9 cellular contexts compared by ENCODE assay signal in genomic region chr19:45670670-45671453, GRCh38. TPM values are rescaled to one million over a fixed set of nuclear protein-coding genes. Genes with fewer than 3 reads are reported as not detected.
DNase-seq lines count a peak whose midpoint lies in the region; ATAC-seq and TF ChIP-seq lines count a peak whose summit lies in the region.
"Had no signal": no experiment of that assay in that cellular context is flagged by ENCODE, and none has a peak within 500 bp of the region (broad histone marks: within the 10 kb centered on the region; RNA-seq: fewer than 3 reads in every experiment).

No MANE protein-coding gene starts in this region.

- intact Hi-C loops in HCT116 (cut with micrococcal nuclease) = no loop called here

- POLR2A ChIA-PET in HCT116 (lab: Charles Lee) = interaction anchor here (0.8 to 1.9 kb wide), 12 partner anchors 10 to 203 kb away, joined by 3 to 24 read pairs (median 5); partner anchors contain the start of genes EML2, FOSB, QPCTL and SNRPD2
- POLR2A ChIA-PET in naive thymus-derived CD8-positive, alpha-beta T cell (lab: Charles Lee) = interaction anchor here (0.5 to 1.6 kb wide), 3 partner anchors 10 to 204 kb away, joined by 3 to 6 read pairs (median 3); partner anchors contain the start of gene QPCTL

- peak overlapping the region; percentile 95 for H3K4me2 ChIP-seq in HCT116 (ENCODE audit: low read length)

- no peaks in the 10 kb centered on the region for H3K9me2 ChIP-seq in HCT116 (ENCODE audit: insufficient read depth)

- BruUV-seq in HCT116 (replicated peaks; lab: Mats Ljungman, UMichigan) = no TSS peak

- peak overlapping the region; percentile 71 for H3K27ac ChIP-seq in HCT116 (ENCODE audit: low read depth, low read length)
- H3K27ac ChIP-seq: thoracic aorta had no signal

- H3K9ac ChIP-seq in HCT116 (ENCODE audit: low read length) = peak overlapping the region; percentile 91

- peak; percentile 81 for ATAC-seq in HCT116
- ATAC-seq in activated T-cell treated with anti-CD3 and anti-CD28 coated beads, Interleukin-2, amount 50 U/mL, for 4 hours = peak in 1 of 2 donors; percentile 8
- ATAC-seq in naive thymus-derived CD8-positive, alpha-beta T cell = peak; percentile 10 to 34

- TF ChIP-seq CTCF in GM06990 (IDR thresholded peaks at IDR 0.05; ENCODE audit: insufficient read depth, low read length, poor library complexity, severe bottlenecking) (no peak), HCT116 (IDR thresholded peaks at IDR 0.05 in 2 of 3, conservative IDR thresholded peaks at IDR 0.05 in 1 of 3; ENCODE audit: borderline replicate concordance in 1 of 3, insufficient read depth in 1 of 3, low read depth in 2 of 3, low read length in 2 of 3) (no peak), fibroblast of the aortic adventitia (IDR thresholded peaks at IDR 0.05; ENCODE audit: insufficient read depth, low read length) (no peak)

- no peaks in the 10 kb centered on the region for H3K9me3 ChIP-seq in HCT116 (ENCODE audit: control insufficient read depth in 1 of 2, insufficient read depth in 1 of 2, low read depth in 1 of 2, low read length in 2 of 2)
- H3K9me3 ChIP-seq: thoracic aorta had no signal

- no peak for TF ChIP-seq RAD21 in HCT116 (IDR thresholded peaks at IDR 0.05; ENCODE audit: low read depth)

- RAD21 ChIA-PET in HCT116 (lab: Charles Lee; ENCODE audit: low non-redundant PET in 1 of 2, low total read pairs in 2 of 2, uncharacterized antibody in 2 of 2, unreplicated experiment in 2 of 2) = interaction anchor here in 1 of 2 experiments (0.5 to 1.3 kb wide), 5 partner anchors 25 to 347 kb away, joined by 3 to 5 read pairs (median 3); no protein-coding TSS in a partner anchor

- H3K27me3 ChIP-seq in GM06990 (replicated peaks; ENCODE audit: control insufficient read depth, insufficient read depth, low read length) = no peaks in the 10 kb centered on the region
- H3K27me3 ChIP-seq in HCT116 (ENCODE audit: insufficient read depth, low read length) = no peaks in the 10 kb centered on the region

- H3K4me1 ChIP-seq in HCT116 (ENCODE audit: control insufficient read depth in 1 of 2, insufficient read depth in 2 of 2, low read length in 2 of 2) = peaks cover 11 to 40% of the 10 kb centered on the region in 2 experiments

- H3K36me3 Mint-ChIP-seq in activated T-cell treated with anti-CD3 and anti-CD28 coated beads, Interleukin-2, amount 50 U/mL, for 4 hours (ENCODE audit: insufficient read depth) = no peaks in the 10 kb centered on the region
- H3K36me3 Mint-ChIP-seq in naive thymus-derived CD8-positive, alpha-beta T cell = peaks cover 0 to 2% (median 0%) of the 10 kb centered on the region in 3 donors

- TF ChIP-seq POLR2A in HCT116 (IDR thresholded peaks at IDR 0.05; ENCODE audit: borderline replicate concordance, extremely low read depth, insufficient read depth, insufficient read length) = peak; percentile 42

- H3K9me3 Mint-ChIP-seq in activated T-cell treated with anti-CD3 and anti-CD28 coated beads, Interleukin-2, amount 50 U/mL, for 4 hours = no peaks in the 10 kb centered on the region
- no peaks in the 10 kb centered on the region for H3K9me3 Mint-ChIP-seq in naive thymus-derived CD8-positive, alpha-beta T cell

- no peak overlapping the region for H2AFZ ChIP-seq in HCT116 (ENCODE audit: low read depth, low read length, poor library complexity, severe bottlenecking)

- H3K27me3 Mint-ChIP-seq in activated T-cell treated with anti-CD3 and anti-CD28 coated beads, Interleukin-2, amount 50 U/mL, for 4 hours (ENCODE audit: low read depth) = peaks cover 18% of the 10 kb centered on the region
- H3K27me3 Mint-ChIP-seq in naive thymus-derived CD8-positive, alpha-beta T cell = peaks cover 0 to 7% (median 3%) of the 10 kb centered on the region in 5 donors

- peak overlapping the region in 4 of 10 donors; percentile 44 to 84 (median 64) for H3K27ac Mint-ChIP-seq in naive thymus-derived CD8-positive, alpha-beta T cell

- CTCF ChIA-PET in HCT116 (lab: Charles Lee) = interaction anchor here (0.6 to 2.7 kb wide), 13 partner anchors 9 to 243 kb away, joined by 3 to 16 read pairs (median 3); partner anchors contain the start of genes FOXA3, QPCTL and SNRPD2

- no peaks in the 10 kb centered on the region for H3K79me2 ChIP-seq in HCT116 (ENCODE audit: insufficient read depth, low read length)

- DNase-seq in GM06990 (ENCODE audit: extremely low read depth, insufficient read length) (peak; percentile 90), HCT116 (ENCODE audit: low read depth, low spot score) (peak; percentile 93), NCI-H460 (ENCODE audit: extremely low read depth, low read depth) (peak; percentile 33), fibroblast of the aortic adventitia (ENCODE audit: low read depth) (peak; percentile 53), ureter (ENCODE audit: low spot score) (peak; percentile 81), middle frontal gyrus (ENCODE audit: extremely low spot score, low spot score) (no peak)
- no peak for DNase-seq in activated T-cell treated with anti-CD3 and anti-CD28 coated beads, Interleukin-2, amount 50 U/mL, for 4 hours
- DNase-seq in naive thymus-derived CD8-positive, alpha-beta T cell = peak; percentile 28 to 74 (median 42)

- H3K4me3 ChIP-seq in GM06990 (replicated peaks; ENCODE audit: low read depth, low read length) (peak overlapping the region; percentile 45), HCT116 (replicated peaks in 1 of 2; ENCODE audit: low read depth in 1 of 2, low read length in 2 of 2) (peak overlapping the region; percentile 76 to 85), fibroblast of the aortic adventitia (ENCODE audit: low read depth, low read length) (no peak overlapping the region)
- H3K4me3 ChIP-seq: thoracic aorta had no signal

- H4K20me1 ChIP-seq in HCT116 (ENCODE audit: insufficient read depth) = no peaks in the 10 kb centered on the region

- H3K36me3 ChIP-seq in GM06990 (ENCODE audit: control insufficient read depth, insufficient read depth, low read length) (peaks cover 5% of the 10 kb centered on the region), HCT116 (ENCODE audit: control insufficient read depth in 1 of 2, insufficient read depth in 2 of 2, low read length in 2 of 2) (no peaks in the 10 kb centered on the region)
- H3K36me3 ChIP-seq: thoracic aorta had no signal

- H3K4me1 Mint-ChIP-seq in activated T-cell treated with anti-CD3 and anti-CD28 coated beads, Interleukin-2, amount 50 U/mL, for 4 hours (ENCODE audit: low read depth) = peaks cover 32% of the 10 kb centered on the region
- H3K4me1 Mint-ChIP-seq in naive thymus-derived CD8-positive, alpha-beta T cell = peaks cover 19 to 40% (median 35%) of the 10 kb centered on the region in 4 donors

- peak overlapping the region; percentile 29 for H3K4me3 Mint-ChIP-seq in activated T-cell treated with anti-CD3 and anti-CD28 coated beads, Interleukin-2, amount 50 U/mL, for 4 hours
- peak overlapping the region; percentile 24 to 95 (median 64) for H3K4me3 Mint-ChIP-seq in naive thymus-derived CD8-positive, alpha-beta T cell

RNA-seq across cellular contexts. Expression of gene GIPR, which starts 2.8 kb away (rescaled TPM):
- total RNA-seq in HCT116 (2021; ENCODE audit: unreplicated experiment) (14.1 TPM), fibroblast of the aortic adventitia (ENCODE audit: low replicate concordance) (0.57 TPM in 1 of 2 replicates, not detected in the other), ureter (2.8 TPM)
- polyA plus RNA-seq in HCT116 (2012) = 9.9 and 10.3 TPM in 2 replicates
- 0.69 and 1.1 TPM in 2 replicates for total RNA-seq in NCI-H460 (2014; rRNA removed; shearing (Covaris generic))
- 0.67 and 2.7 TPM in 2 replicates for polyA plus RNA-seq in NCI-H460 (2014; cell fraction: nucleus; rRNA removed)
- total RNA-seq in activated T-cell treated with anti-CD3 and anti-CD28 coated beads, Interleukin-2, amount 50 U/mL, for 4 hours = 1 to 10 TPM in 2 of 3 donors, under 1 TPM in 1; 0.66 to 1.4 (median 1.0) TPM
- total RNA-seq in naive thymus-derived CD8-positive, alpha-beta T cell = 10 to 100 TPM in 1 of 2 experiments, 1 to 10 TPM in 1; 9.7 to 10.4 TPM
- polyA plus RNA-seq in naive thymus-derived CD8-positive, alpha-beta T cell = under 1 TPM in 2 of 3 donors, not detected in 1; 0.38 to 0.61 TPM

RNA-seq across cellular contexts. Expression of gene SNRPD2, which starts 20.9 kb away (rescaled TPM):
- 927 TPM for total RNA-seq in HCT116 (2021; ENCODE audit: unreplicated experiment)
- 945 and 1,044 TPM in 2 replicates for polyA plus RNA-seq in HCT116 (2012)
- 213 and 246 TPM in 2 replicates for total RNA-seq in NCI-H460 (2014; rRNA removed; shearing (Covaris generic))
- 250 and 396 TPM in 2 replicates for polyA plus RNA-seq in NCI-H460 (2014; cell fraction: nucleus; rRNA removed)
- total RNA-seq in activated T-cell treated with anti-CD3 and anti-CD28 coated beads, Interleukin-2, amount 50 U/mL, for 4 hours = 100 to 1,000 TPM; 903 to 949 (median 911) TPM
- total RNA-seq in fibroblast of the aortic adventitia (ENCODE audit: low replicate concordance) = 303 and 325 TPM in 2 replicates
- 100 to 1,000 TPM; 395 to 410 TPM for total RNA-seq in naive thymus-derived CD8-positive, alpha-beta T cell
- 1,000 to 10,000 TPM; 1,119 to 1,289 (median 1,220) TPM for polyA plus RNA-seq in naive thymus-derived CD8-positive, alpha-beta T cell
- total RNA-seq in ureter = 359 TPM

RNA-seq across cellular contexts. Expression of gene QPCTL, which starts 21.6 kb away (rescaled TPM):
- total RNA-seq in HCT116 (2021; ENCODE audit: unreplicated experiment) = 19.5 TPM
- 17.9 and 23.5 TPM in 2 replicates for polyA plus RNA-seq in HCT116 (2012)
- 6.3 and 6.6 TPM in 2 replicates for total RNA-seq in NCI-H460 (2014; rRNA removed; shearing (Covaris generic))
- polyA plus RNA-seq in NCI-H460 (2014; cell fraction: nucleus; rRNA removed) = 12.5 and 37.3 TPM in 2 replicates
- total RNA-seq in activated T-cell treated with anti-CD3 and anti-CD28 coated beads, Interleukin-2, amount 50 U/mL, for 4 hours = 10 to 100 TPM; 10.3 to 13.2 (median 12.3) TPM
- 3.3 and 8.0 TPM in 2 replicates for total RNA-seq in fibroblast of the aortic adventitia (ENCODE audit: low replicate concordance)
- total RNA-seq in naive thymus-derived CD8-positive, alpha-beta T cell = 10 to 100 TPM in 1 of 2 experiments, 1 to 10 TPM in 1; 7.3 to 11.4 TPM
- 1 to 10 TPM in 2 of 3 donors, under 1 TPM in 1; 0.65 to 2.3 (median 1.6) TPM for polyA plus RNA-seq in naive thymus-derived CD8-positive, alpha-beta T cell
- total RNA-seq in ureter = 11.5 TPM

RNA-seq across cellular contexts. Expression of gene EML2, which starts 31.7 kb away (rescaled TPM):
- total RNA-seq in HCT116 (2021; ENCODE audit: unreplicated experiment) (131 TPM), fibroblast of the aortic adventitia (ENCODE audit: low replicate concordance) (9.9 and 23.4 TPM in 2 replicates), ureter (97.7 TPM)
- polyA plus RNA-seq in HCT116 (2012) = 132 and 168 TPM in 2 replicates
- total RNA-seq in NCI-H460 (2014; rRNA removed; shearing (Covaris generic)) = 19.1 and 21.4 TPM in 2 replicates
- 69.1 and 88.6 TPM in 2 replicates for polyA plus RNA-seq in NCI-H460 (2014; cell fraction: nucleus; rRNA removed)
- total RNA-seq in activated T-cell treated with anti-CD3 and anti-CD28 coated beads, Interleukin-2, amount 50 U/mL, for 4 hours = 100 to 1,000 TPM; 136 to 178 (median 150) TPM
- total RNA-seq in naive thymus-derived CD8-positive, alpha-beta T cell = 10 to 100 TPM; 52.1 to 56.8 TPM
- polyA plus RNA-seq in naive thymus-derived CD8-positive, alpha-beta T cell = 10 to 100 TPM in 2 of 3 donors, 1 to 10 TPM in 1; 8.8 to 17.8 (median 11.5) TPM

RNA-seq across cellular contexts. Expression of gene FBXO46, which starts 59.8 kb away (rescaled TPM):
- total RNA-seq in HCT116 (2021; ENCODE audit: unreplicated experiment) (31.7 TPM), fibroblast of the aortic adventitia (ENCODE audit: low replicate concordance) (6.6 and 6.8 TPM in 2 replicates), ureter (24.8 TPM)
- 11.7 and 16.2 TPM in 2 replicates for polyA plus RNA-seq in HCT116 (2012)
- 9.8 and 11.5 TPM in 2 replicates for total RNA-seq in NCI-H460 (2014; rRNA removed; shearing (Covaris generic))
- polyA plus RNA-seq in NCI-H460 (2014; cell fraction: nucleus; rRNA removed) = 27.0 and 46.4 TPM in 2 replicates
- total RNA-seq in activated T-cell treated with anti-CD3 and anti-CD28 coated beads, Interleukin-2, amount 50 U/mL, for 4 hours = 10 to 100 TPM; 29.5 to 33.3 (median 29.8) TPM
- 10 to 100 TPM; 35.3 to 42.3 TPM for total RNA-seq in naive thymus-derived CD8-positive, alpha-beta T cell
- polyA plus RNA-seq in naive thymus-derived CD8-positive, alpha-beta T cell = 10 to 100 TPM; 12.4 to 15.2 (median 12.5) TPM

Comparison
In these comparisons a context has a peak if more than half of its experiments do, and no peak if none do; other contexts are left out.
1. DNase-seq: peak in GM06990 (single experiment), HCT116 (single experiment), NCI-H460 (single experiment), fibroblast of the aortic adventitia (single experiment), naive thymus-derived CD8-positive, alpha-beta T cell (10 of 10) and ureter (single experiment); none in activated T-cell treated with anti-CD3 and anti-CD28 coated beads, Interleukin-2, amount 50 U/mL, for 4 hours (single experiment) and middle frontal gyrus (single experiment).